Comparison of ENCODE assay signal across 22 cellular contexts in genomic region chr6:166806217-166806838, GRCh38.
DNase-seq lines count a peak whose midpoint lies in the region; ATAC-seq, FAIRE-seq and TF ChIP-seq lines count a peak whose summit lies in the region.
"Had no signal": no experiment of that assay in that cellular context is flagged by ENCODE, and none has a peak within 500 bp of the region (broad histone marks: within the 10 kb centered on the region; RNA-seq: fewer than 3 reads in every experiment).

No MANE protein-coding gene starts in this region.

- TF ChIP-seq POLR2A in K562 (conservative IDR thresholded peaks at IDR 0.05) = no peak

- no peak overlapping the region for H3K18ac ChIP-seq in neuronal stem cell (ENCODE audit: low read length)

- no peaks in the 10 kb centered on the region for H3K79me2 ChIP-seq in K562 (ENCODE audit: control insufficient read depth, insufficient read depth, low read length)

- no peak overlapping the region for H4K8ac ChIP-seq in neuronal stem cell (ENCODE audit: low read depth, low read length)

- TF ChIP-seq CTCF in HEK293 (tag by site-specific recombination; IDR thresholded peaks at IDR 0.05) (no peak), K562 (IDR thresholded peaks at IDR 0.05 in 2 of 3, conservative IDR thresholded peaks at IDR 0.05 in 1 of 3; ENCODE audit: insufficient read depth in 2 of 3, low read depth in 1 of 3, low read length in 3 of 3) (no peak)

- TF ChIP-seq EP300 in K562 (IDR thresholded peaks at IDR 0.05; ENCODE audit: low read length) = no peak

- H3K9ac ChIP-seq in K562 (ENCODE audit: insufficient read depth in 1 of 2, low read depth in 2 of 2, low read length in 2 of 2) = no peak overlapping the region
- H3K9ac ChIP-seq in neuronal stem cell (ENCODE audit: low read depth, low read length, poor library complexity) = no peak overlapping the region
- H3K9ac ChIP-seq: BLaER1 had no signal

- no peak overlapping the region for H3K23ac ChIP-seq in neuronal stem cell (ENCODE audit: low read depth, low read length, poor library complexity)

- H2AFZ ChIP-seq in K562 (ENCODE audit: low read depth, low read length) = no peak overlapping the region
- H2AFZ ChIP-seq in neuronal stem cell (ENCODE audit: low read length) = no peak overlapping the region

- H2BK5ac ChIP-seq in neuronal stem cell (ENCODE audit: low read length) = no peak overlapping the region

- no peaks in the 10 kb centered on the region for H3K4me1 ChIP-seq in HEK293 (ENCODE audit: control insufficient read depth, insufficient read depth, low read length)
- H3K4me1 ChIP-seq in K562 (replicated peaks in 1 of 2; ENCODE audit: control insufficient read depth in 2 of 2, insufficient read depth in 2 of 2, low read length in 2 of 2) = no peaks in the 10 kb centered on the region; a peak in 1 of 5 replicates
- peaks cover 0 to 6% of the 10 kb centered on the region in 2 donors for H3K4me1 ChIP-seq in neuronal stem cell (ENCODE audit: control insufficient read depth in 2 of 2, insufficient read depth in 1 of 2, low read depth in 1 of 2, low read length in 2 of 2)
- H3K4me1 ChIP-seq: BE2C, BLaER1 had no signal

- no TSS peak for BruUV-seq in K562 (replicated peaks; lab: Mats Ljungman, UMichigan)

- H3K4me3 ChIP-seq in HEK293 (ENCODE audit: low read depth, low read length) = no peak overlapping the region
- H3K4me3 ChIP-seq in K562 = no peak overlapping the region
- no peak overlapping the region for H3K4me3 ChIP-seq in neuronal stem cell (ENCODE audit: low read length in 2 of 2)
- H3K4me3 ChIP-seq: BLaER1 had no signal

- H3K79me1 ChIP-seq in neuronal stem cell (ENCODE audit: low read depth, low read length) = no peaks in the 10 kb centered on the region

- no peak overlapping the region for H3K14ac ChIP-seq in neuronal stem cell (ENCODE audit: low read length)

- H2AK5ac ChIP-seq in neuronal stem cell (ENCODE audit: low read depth, low read length) = no peak overlapping the region

- no peak overlapping the region for H2BK120ac ChIP-seq in neuronal stem cell (ENCODE audit: low read depth, low read length)

- H3K36me3 ChIP-seq in HEK293 (ENCODE audit: control insufficient read depth in 2 of 2, insufficient read depth in 1 of 2, low read length in 2 of 2) = no peaks in the 10 kb centered on the region
- no peaks in the 10 kb centered on the region for H3K36me3 ChIP-seq in K562 (ENCODE audit: control insufficient read depth, insufficient read depth, low read length)
- no peaks in the 10 kb centered on the region for H3K36me3 ChIP-seq in neuronal stem cell (replicated peaks in 1 of 2; ENCODE audit: control insufficient read depth in 2 of 2, insufficient read depth in 2 of 2, low read length in 2 of 2)
- H3K36me3 ChIP-seq: BE2C, BLaER1 had no signal

- no peaks in the 10 kb centered on the region for H3K9me1 ChIP-seq in K562 (ENCODE audit: control insufficient read depth, insufficient read depth, low read length)

- no peaks in the 10 kb centered on the region for H4K20me1 ChIP-seq in K562 (replicated peaks; ENCODE audit: control insufficient read depth, insufficient read depth, low read length)
- H4K20me1 ChIP-seq: BLaER1 had no signal

- ATAC-seq in K562 = no peak

- POLR2A ChIA-PET in HEK293 (lab: Yijun Ruan, JAX) (no interaction called here), K562 (lab: Yijun Ruan, JAX) (no interaction called here)

- intact Hi-C loops in K562 (cut with micrococcal nuclease) = no loop called here

- WGBS in K562 (ENCODE audit: insufficient coverage, low coverage, missing lambda C conversion rate) = 11% methylated on average over 1 of the region's 1 CpG
- WGBS in neuronal stem cell (ENCODE audit: extremely low coverage in 2 of 2, insufficient read length in 2 of 2, insufficient replicate concordance in 1 of 2), 2 donors = no CpG with 5 or more reads among the region's 1 CpG

- H3K4ac ChIP-seq in neuronal stem cell (ENCODE audit: low read length) = no peak overlapping the region

- no peak overlapping the region for H3K4me2 ChIP-seq in K562 (ENCODE audit: insufficient read depth, low read length)
- no peak overlapping the region for H3K4me2 ChIP-seq in neuronal stem cell (ENCODE audit: insufficient read depth, low read length, poor library complexity, severe bottlenecking)
- H3K4me2 ChIP-seq: BLaER1 had no signal

- H4K91ac ChIP-seq in neuronal stem cell (ENCODE audit: low read depth, low read length, poor library complexity) = no peak overlapping the region

- CTCF ChIA-PET in HEK293 (lab: Yijun Ruan, JAX) (no interaction called here), K562 (lab: Yijun Ruan, JAX; ENCODE audit: low intra/inter-chr PET ratio) (no interaction called here)

- no peak for FAIRE-seq in K562 (lab: Jason Lieb, UNC)
- FAIRE-seq: GM12891 had no signal

- H2BK15ac ChIP-seq in neuronal stem cell (ENCODE audit: low read length) = no peak overlapping the region

- H3K27ac ChIP-seq in HEK293 (ENCODE audit: extremely low read depth, low read depth, low read length) (no peak overlapping the region), K562 (ENCODE audit: extremely low read depth, low read depth, low read length) (no peak overlapping the region), caudate nucleus (ENCODE audit: low read depth, low read length) (no peak overlapping the region), neuronal stem cell (replicated peaks; ENCODE audit: low read length) (no peak overlapping the region)
- H3K27ac ChIP-seq: BLaER1 had no signal

- H3K27me3 ChIP-seq in K562 (ENCODE audit: control insufficient read depth in 2 of 2, insufficient read depth in 2 of 2, low read length in 2 of 2) = 0 out of 5 replicates have a peak, but pooled peaks cover 0 to 6% of the 10 kb centered on the region in 2 experiments
- no peaks in the 10 kb centered on the region for H3K27me3 ChIP-seq in neuronal stem cell (ENCODE audit: control insufficient read depth in 3 of 3, insufficient read depth in 3 of 3, low read depth in 1 of 3, low read length in 3 of 3)
- H3K27me3 ChIP-seq: BE2C, BLaER1 had no signal

- DNase-seq in K562 (ENCODE audit: extremely low read depth in 1 of 4, low spot score in 3 of 4) = no peak
- DNase-seq in caudate nucleus (lab: John Stamatoyannopoulos, UW) = no peak
- no peak for DNase-seq in neuronal stem cell (ENCODE audit: low spot score)
- no peak for DNase-seq in cerebellar nuclear complex (lab: John Stamatoyannopoulos, UW)
- DNase-seq: 8988T; ACHN; BE2C; C1 segment of cervical spinal cord; CD4-positive, alpha-beta memory T cell; CD4-positive, CD25-positive, alpha-beta regulatory T cell; CD8-positive, alpha-beta memory T cell; COR-L47; DMS 273 treated with DMSO at 0.1 percent for 48 hours; DMS153; DMS53; DMS79; DND-41; EL; GDM1 had no signal

- 0 out of 4 replicates have a peak, but pooled peaks of 1 of the 2 experiments have one; percentile 2 for TF ChIP-seq RAD21 in K562 (CRISPR knock-in tag; conservative IDR thresholded peaks at IDR 0.05 in 1 of 2, IDR thresholded peaks at IDR 0.05 in 1 of 2)

- no peak overlapping the region for H2BK12ac ChIP-seq in neuronal stem cell (ENCODE audit: low read length)

- in situ Hi-C loops in K562 (cut with MboI) = no loop called here

- no peaks in the 10 kb centered on the region for H3K9me3 ChIP-seq in HEK293 (ENCODE audit: control insufficient read depth, insufficient read depth, low read depth, low read length)
- no peaks in the 10 kb centered on the region for H3K9me3 ChIP-seq in K562 (replicated peaks; ENCODE audit: control insufficient read depth, insufficient read depth, low read depth, low read length)
- H3K9me3 ChIP-seq in neuronal stem cell (replicated peaks in 1 of 2; ENCODE audit: control insufficient read depth in 2 of 2, insufficient read depth in 1 of 2, low read depth in 1 of 2, low read length in 2 of 2) = peaks cover 4 to 18% of the 10 kb centered on the region in 2 donors

TF ChIP-seq in HEK293, 187 proteins besides CTCF, POLR2A, EP300 and RAD21:
- TF ChIP-seq SETDB1 (IDR thresholded peaks at IDR 0.05; ENCODE audit: insufficient read length, low read length) (peak; percentile 99), ZNF791 (tag by site-specific recombination; IDR thresholded peaks at IDR 0.05) (peak; percentile 97), ZNF266 (tag by site-specific recombination; IDR thresholded peaks at IDR 0.05; ENCODE audit: low read depth) (no peak), TRIM28 (IDR thresholded peaks at IDR 0.05; ENCODE audit: borderline replicate concordance, low read length) (peak; percentile 96), ZNF692 (tag by site-specific recombination; IDR thresholded peaks at IDR 0.05) (no peak)

TF ChIP-seq in K562, 482 proteins besides CTCF, POLR2A, EP300 and RAD21:
- TF ChIP-seq CBX3 (IDR thresholded peaks at IDR 0.05; ENCODE audit: borderline replicate concordance in 1 of 2, low read length in 2 of 2) (peak in 1 of 2 experiments; percentile 83; a peak in 2 of 3 replicates), ZBTB26 (CRISPR knock-in tag; IDR thresholded peaks at IDR 0.05) (no peak), CBX5 (IDR thresholded peaks at IDR 0.05; ENCODE audit: borderline replicate concordance, low read depth) (peak; percentile 86; the same call in 1 of the 2 replicates), CBX1 (IDR thresholded peaks at IDR 0.05; ENCODE audit: low read depth) (0 out of 2 replicates have a peak, but pooled peaks have one; percentile 26), ZNF280B (CRISPR knock-in tag; IDR thresholded peaks at IDR 0.05) (peak; percentile 82; the same call in 1 of the 2 replicates), TRIM28 (IDR thresholded peaks at IDR 0.05) (peak; percentile 87), PHB (CRISPR knock-in tag; IDR thresholded peaks at IDR 0.05) (no peak)
TF ChIP-seq in K562: peak in this region for 5.

Comparison
In these comparisons a context has a peak if more than half of its experiments do, and no peak if none do; other contexts are left out.
1. Of the 44 proteins assayed by ChIP-seq in both K562 and HEK293: peak only in K562: none; only in HEK293: SETDB1; in both: TRIM28; in neither: 42.